ENCODE assay signal across 18 cellular contexts in the genomic region with DNA sequence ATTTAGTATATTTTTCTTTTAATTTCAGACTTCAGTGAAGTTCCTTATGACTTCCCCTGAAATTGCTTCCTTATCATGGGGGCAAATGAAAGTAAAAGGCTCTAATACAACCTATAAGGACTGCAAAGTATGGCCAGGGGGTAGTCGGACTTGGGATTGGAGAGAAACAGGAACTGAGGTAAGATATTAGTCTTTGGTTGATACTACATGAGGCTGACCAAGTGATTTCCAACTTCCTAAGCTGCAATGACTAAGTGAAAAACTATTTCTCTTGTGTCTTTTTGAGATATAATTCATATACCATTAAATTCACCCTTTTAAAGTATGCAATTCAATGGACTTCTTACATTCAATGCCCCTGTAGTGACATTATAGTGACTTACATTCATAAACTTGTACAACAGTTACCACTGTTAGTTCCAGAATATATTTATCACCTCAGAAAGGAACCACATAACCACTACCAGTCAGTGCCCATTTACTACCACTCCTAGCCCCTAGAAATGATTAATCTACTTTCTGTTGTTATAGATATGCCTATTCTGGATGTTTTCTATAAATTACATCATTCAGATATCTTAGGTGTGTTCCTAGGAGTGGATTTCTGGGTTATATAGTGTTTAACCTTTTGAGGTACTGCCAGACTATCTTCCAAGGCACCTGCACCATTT. TPM values are rescaled to one million over a fixed set of nuclear protein-coding genes. Genes with fewer than 3 reads are reported as not detected.
A peak's percentile ranks its signal among the peaks of the same experiment; 100 is the strongest.
DNase-seq lines count a peak whose midpoint lies in the region; ATAC-seq, FAIRE-seq and TF ChIP-seq lines count a peak whose summit lies in the region.
"Had no signal": no experiment of that assay in that cellular context is flagged by ENCODE, and none has a peak within 500 bp of the region (broad histone marks: within the 10 kb centered on the region; RNA-seq: fewer than 3 reads in every experiment).

No MANE protein-coding gene starts in this region.

- H3K9me3 ChIP-seq in astrocyte (ENCODE audit: insufficient read depth, low read depth, low read length) (no peaks in the 10 kb centered on the region), mesenchymal stem cell (ENCODE audit: control insufficient read depth, low read length) (peaks cover 9% of the 10 kb centered on the region)
- H3K9me3 ChIP-seq: suprapubic skin had no signal

- H3K9ac ChIP-seq in astrocyte (ENCODE audit: low read length) (no peak overlapping the region), mesenchymal stem cell (ENCODE audit: low read length) (no peak overlapping the region)

- WGBS in mesenchymal stem cell, result 100% methylated on average over 1 of the region's 1 CpG

- no peak overlapping the region for H2BK12ac ChIP-seq in mesenchymal stem cell (ENCODE audit: low read length in 2 of 2)

- peaks cover 5% of the 10 kb centered on the region for H3K79me1 ChIP-seq in mesenchymal stem cell (replicated peaks; ENCODE audit: low read length, poor library complexity, severe bottlenecking)

- no peak overlapping the region for H3K27ac ChIP-seq in astrocyte (ENCODE audit: low read depth, low read length)
- peak overlapping the region; percentile 44 for H3K27ac ChIP-seq in mesenchymal stem cell (ENCODE audit: low read length, poor library complexity, severe bottlenecking)
- H3K27ac ChIP-seq: suprapubic skin, WERI-Rb-1 had no signal

- H3K4me1 ChIP-seq in astrocyte (ENCODE audit: insufficient read depth, low read length) (peaks cover 5% of the 10 kb centered on the region), mesenchymal stem cell (ENCODE audit: control insufficient read depth, insufficient read depth, low read depth, low read length) (no peaks in the 10 kb centered on the region)
- H3K4me1 ChIP-seq: suprapubic skin had no signal

- H3K79me2 ChIP-seq in astrocyte (ENCODE audit: insufficient read depth, low read length), result no peaks in the 10 kb centered on the region

- H3K4me3 Mint-ChIP-seq in astrocyte (ENCODE audit: unreplicated experiment), result no peak overlapping the region

- H3K4me2 ChIP-seq in astrocyte (ENCODE audit: low read length), result peak overlapping the region; percentile 8
- no peak overlapping the region for H3K4me2 ChIP-seq in mesenchymal stem cell (ENCODE audit: low read length, poor library complexity, severe bottlenecking)

- no peak overlapping the region for H4K8ac ChIP-seq in mesenchymal stem cell (ENCODE audit: low read length)

- no peak for ATAC-seq in GM18868 (IDR thresholded peaks at IDR 0.05; ENCODE audit: unreplicated experiment)
- ATAC-seq: left colon had no signal

- FAIRE-seq in astrocyte (lab: Jason Lieb, UNC), result no peak
- FAIRE-seq: G401.6, GM12891 had no signal

- no peak overlapping the region for H2BK5ac ChIP-seq in mesenchymal stem cell (ENCODE audit: low read depth, low read length, poor library complexity, severe bottlenecking)

- DNase-seq in COLO829 (ENCODE audit: low spot score), result peak; percentile 28
- peak; percentile 17 for DNase-seq in MV-4-11 (lab: John Stamatoyannopoulos, UW)
- DNase-seq in astrocyte (ENCODE audit: low read depth), result peak; percentile 20
- DNase-seq in mesenchymal stem cell, result peak; percentile 6
- DNase-seq in NCI-H446 (lab: John Stamatoyannopoulos, UW), result no peak
- no peak for DNase-seq in SIG-M5 (lab: John Stamatoyannopoulos, UW)
- no peak for DNase-seq in SW480 (ENCODE audit: low spot score)
- DNase-seq: left colon; NCI-H1092; NCI-H774; RPMI8226; stimulated activated CD4-positive, alpha-beta T cell treated with anti-CD3 and anti-CD28 coated beads, Interleukin-4, amount 100 ng/mL, for 1 hour; SW 1271; WERI-Rb-1 had no signal

- no peak overlapping the region for H3K18ac ChIP-seq in mesenchymal stem cell (ENCODE audit: low read depth in 1 of 2, low read length in 2 of 2)

- H3K36me3 ChIP-seq in astrocyte (ENCODE audit: insufficient read depth, low read length) (peaks cover 3% of the 10 kb centered on the region), mesenchymal stem cell (ENCODE audit: control insufficient read depth in 1 of 2, insufficient read depth in 2 of 2, low read depth in 1 of 2, low read length in 2 of 2) (peaks cover 14 to 55% of the 10 kb centered on the region in 2 experiments)

- no peaks in the 10 kb centered on the region for H3K27me3 Mint-ChIP-seq in astrocyte (ENCODE audit: low read depth, unreplicated experiment)

- H3K4ac ChIP-seq in mesenchymal stem cell (ENCODE audit: low read depth in 1 of 2, low read length in 2 of 2), result no peak overlapping the region

- H2AFZ ChIP-seq in astrocyte (ENCODE audit: low read depth, low read length) (peak overlapping the region; percentile 39), mesenchymal stem cell (ENCODE audit: low read depth, low read length) (no peak overlapping the region)

- H3K4me3 ChIP-seq in astrocyte (ENCODE audit: insufficient read depth, low read depth, low read length) (no peak overlapping the region), mesenchymal stem cell (ENCODE audit: insufficient read depth in 1 of 2, low read depth in 1 of 2, low read length in 2 of 2) (no peak overlapping the region)
- H3K4me3 ChIP-seq: suprapubic skin had no signal

- H2BK120ac ChIP-seq in mesenchymal stem cell (ENCODE audit: low read depth, low read length), result no peak overlapping the region

- H3K23ac ChIP-seq in mesenchymal stem cell (ENCODE audit: low read length in 2 of 2), result no peak overlapping the region

- H3K36me3 Mint-ChIP-seq in astrocyte (ENCODE audit: low read depth, unreplicated experiment), result peaks cover 45% of the 10 kb centered on the region

- H2BK15ac ChIP-seq in mesenchymal stem cell (ENCODE audit: low read depth, poor library complexity, severe bottlenecking), result no peak overlapping the region

- TF ChIP-seq CTCF in astrocyte (IDR thresholded peaks at IDR 0.05; ENCODE audit: insufficient read depth, low read depth, low read length), result no peak

- H4K91ac ChIP-seq in mesenchymal stem cell (ENCODE audit: low read length), result no peak overlapping the region

- no peak overlapping the region for H3K27ac Mint-ChIP-seq in astrocyte (ENCODE audit: unreplicated experiment)

- H3K27me3 ChIP-seq in astrocyte (ENCODE audit: insufficient read depth, low read length) (no peaks in the 10 kb centered on the region), mesenchymal stem cell (ENCODE audit: control insufficient read depth in 1 of 2, insufficient read depth in 1 of 2, low read length in 2 of 2) (no peaks in the 10 kb centered on the region)
- H3K27me3 ChIP-seq: suprapubic skin had no signal

- peaks cover 1% of the 10 kb centered on the region for H3K9me3 Mint-ChIP-seq in astrocyte (ENCODE audit: unreplicated experiment)

- no peak overlapping the region for H3K14ac ChIP-seq in mesenchymal stem cell (ENCODE audit: low read length in 2 of 2)

- H4K20me1 ChIP-seq in astrocyte (ENCODE audit: insufficient read depth, low read length), result no peaks in the 10 kb centered on the region

- no peak overlapping the region for H2AK5ac ChIP-seq in mesenchymal stem cell (ENCODE audit: low read length, severe bottlenecking)

- peaks cover 4% of the 10 kb centered on the region for H3K4me1 Mint-ChIP-seq in astrocyte (ENCODE audit: low read depth, unreplicated experiment)

RNA-seq across cellular contexts. Expression of a gene that starts 21.6 kb away (rescaled TPM):
- total RNA-seq in astrocyte, result 49.0 and 53.1 TPM in 2 replicates
- 84.7 TPM for polyA plus RNA-seq in mesenchymal stem cell (2013, experiment 1 of 2)
- 85.1 TPM for polyA plus RNA-seq in mesenchymal stem cell (2013, experiment 2 of 2)

RNA-seq across cellular contexts. Expression of a gene that starts 22.1 kb away (rescaled TPM):
- total RNA-seq in astrocyte, result 84.0 and 95.9 TPM in 2 replicates
- 65.5 TPM for polyA plus RNA-seq in mesenchymal stem cell (2013, experiment 1 of 2)
- polyA plus RNA-seq in mesenchymal stem cell (2013, experiment 2 of 2), result 64.4 TPM

Comparison
In these comparisons a context has a peak if more than half of its experiments do, and no peak if none do; other contexts are left out.
1. DNase-seq: peak in COLO829 (single experiment), MV-4-11 (single experiment), astrocyte (single experiment) and mesenchymal stem cell (single experiment); none in NCI-H446 (0 of 2), SIG-M5 (single experiment) and SW480 (single experiment).